ENCODE assay signal across 10 cellular contexts in the genomic region with DNA sequence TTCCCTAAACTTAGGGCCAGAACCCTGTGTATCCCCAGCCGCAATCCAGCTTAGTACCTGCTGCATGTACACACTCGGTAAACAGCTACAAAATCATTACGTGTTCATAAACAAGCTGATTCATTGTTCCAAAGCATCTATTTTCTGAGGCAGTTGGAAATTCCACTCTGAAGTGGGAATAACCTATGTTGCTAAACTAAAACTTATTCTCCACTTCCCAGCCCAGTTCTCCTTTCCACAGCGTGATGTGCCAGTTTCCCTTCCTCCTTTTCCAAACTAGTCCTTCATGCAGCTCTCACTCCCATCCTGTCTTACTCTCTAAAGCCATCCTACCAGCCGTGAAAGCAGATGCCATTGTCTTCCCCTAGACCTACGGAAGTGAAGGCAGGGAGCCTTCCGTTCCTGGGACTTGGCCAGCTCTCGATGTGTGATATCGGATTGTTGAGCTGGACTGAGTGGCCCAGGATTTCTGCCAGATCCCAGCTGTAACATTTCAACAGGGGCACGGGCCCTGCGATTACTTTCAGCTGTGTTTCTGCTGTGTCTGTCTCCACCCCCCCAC.
DNase-seq lines count a peak whose midpoint lies in the region; ATAC-seq, FAIRE-seq and TF ChIP-seq lines count a peak whose summit lies in the region.
"Had no signal": no experiment of that assay in that cellular context is flagged by ENCODE, and none has a peak within 500 bp of the region (broad histone marks: within the 10 kb centered on the region; RNA-seq: fewer than 3 reads in every experiment).

No MANE protein-coding gene starts in this region.

- peaks cover 3 to 5% of the 10 kb centered on the region in 2 donors for H3K36me3 ChIP-seq in lung (ENCODE audit: control insufficient read depth in 2 of 2, insufficient read depth in 2 of 2, low read length in 2 of 2)
- H3K36me3 ChIP-seq in testis (ENCODE audit: low read depth, missing control alignments): no peaks in the 10 kb centered on the region

- TF ChIP-seq POLR2A in testis (IDR thresholded peaks at IDR 0.05): no peak

- no peak for TF ChIP-seq CTCF in lung (IDR thresholded peaks at IDR 0.05; ENCODE audit: control extremely low read depth, extremely low read depth)
- no peak for TF ChIP-seq CTCF in testis (IDR thresholded peaks at IDR 0.05)
- TF ChIP-seq CTCF in GM13977 (IDR thresholded peaks at IDR 0.05; ENCODE audit: extremely low read depth, insufficient read depth, missing control alignments): no peak

- FAIRE-seq in urothelium cell line (lab: Jason Lieb, UNC): no peak
- FAIRE-seq: GM12892 had no signal

- no peak overlapping the region for H3K4me3 ChIP-seq in lung
- H3K4me3 ChIP-seq in testis: no peak overlapping the region

- WGBS in lung, 2 donors: 36 to 57% methylated on average over 11 of the region's 11 CpGs
- WGBS in testis, 2 donors: 27 to 47% methylated on average over 11 of the region's 11 CpGs

- intact Hi-C loops in testis (cut with DNase I; ENCODE audit: low total_unique reads): no loop called here

- H3K27ac ChIP-seq in lung (ENCODE audit: low read depth in 1 of 2, low read length in 1 of 2) (peak overlapping the region; percentile 45 to 82), testis (peak overlapping the region in 1 of 2 donors; percentile 51)

- no peak for ATAC-seq in lung (ENCODE audit: insufficient read depth, low FRiP score)

- H3K27me3 ChIP-seq in lung (ENCODE audit: control insufficient read depth, insufficient read depth) (no peaks in the 10 kb centered on the region), testis (no peaks in the 10 kb centered on the region)

- in situ Hi-C loops in GM13977 (cut with MboI; ENCODE audit: low pct_unique_long_range_greater_than_20kb, low sequenced_read_pairs, unreplicated experiment): no loop called here

- DNase-seq in MV-4-11 (lab: John Stamatoyannopoulos, UW) (peak; percentile 30), dermis microvascular lymphatic vessel endothelial cell (ENCODE audit: low read depth in 2 of 2) (peak; percentile 74 to 88), lung (ENCODE audit: low spot score) (peak; percentile 61), testis (peak; percentile 83), GM13977 (ENCODE audit: low spot score) (no peak), urothelium cell line (ENCODE audit: low spot score) (no peak)
- no peak for DNase-seq in stimulated activated CD4-positive, alpha-beta T cell treated with anti-CD3 and anti-CD28 coated beads, Interleukin-1b, Interleukin-23, amount 100 ng/mL, for 48 hours
- no peak for DNase-seq in activated effector memory CD4-positive, alpha-beta T cell treated with Interleukin-2 at 50 U/mL for 16 hours
- DNase-seq: NCI-H2171 had no signal

- H3K4me1 ChIP-seq in lung (ENCODE audit: control insufficient read depth in 2 of 2, insufficient read depth in 2 of 2, low read length in 2 of 2) (peaks cover 20 to 24% of the 10 kb centered on the region in 2 donors), testis (peaks cover 15% of the 10 kb centered on the region)

- H3K9me3 ChIP-seq in lung (ENCODE audit: control insufficient read depth in 2 of 2, insufficient read depth in 1 of 2, low read length in 1 of 2): peaks cover 0 to 3% of the 10 kb centered on the region in 2 donors
- no peaks in the 10 kb centered on the region for H3K9me3 ChIP-seq in testis

Comparison
In these comparisons a context has a peak if more than half of its experiments do, and no peak if none do; other contexts are left out.
1. DNase-seq: peak in MV-4-11 (single experiment), dermis microvascular lymphatic vessel endothelial cell (2 of 2), lung (single experiment) and testis (single experiment); none in stimulated activated CD4-positive, alpha-beta T cell treated with anti-CD3 and anti-CD28 coated beads, Interleukin-1b, Interleukin-23, amount 100 ng/mL, for 48 hours (single experiment), activated effector memory CD4-positive, alpha-beta T cell treated with Interleukin-2 at 50 U/mL for 16 hours (single experiment), GM13977 (single experiment) and urothelium cell line (single experiment).